ENCODE assay signal across 1 cellular context in the genomic region with DNA sequence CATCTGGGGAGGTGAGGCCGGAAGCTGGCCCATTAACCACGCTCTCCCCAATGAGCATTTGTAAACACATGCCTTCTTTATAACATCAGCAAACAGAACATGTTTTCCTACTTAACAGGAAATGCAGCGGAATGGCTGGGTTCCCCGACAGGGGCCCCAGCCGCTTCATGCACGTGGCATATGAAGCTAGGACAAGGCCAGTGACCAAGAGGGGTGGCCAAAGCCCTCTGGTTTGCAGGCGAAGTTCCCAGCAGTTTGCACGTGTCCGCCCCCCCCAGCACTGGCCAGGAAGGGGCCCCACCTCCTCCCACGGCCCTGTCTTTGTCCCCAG.
TF ChIP-seq lines count a peak whose summit lies in the region.

No MANE protein-coding gene starts in this region.

TF ChIP-seq in HepG2, 621 proteins besides CTCF, POLR2A, EP300 and RAD21 (continued from another document and continues in another):
- TF ChIP-seq, protein P1, sequence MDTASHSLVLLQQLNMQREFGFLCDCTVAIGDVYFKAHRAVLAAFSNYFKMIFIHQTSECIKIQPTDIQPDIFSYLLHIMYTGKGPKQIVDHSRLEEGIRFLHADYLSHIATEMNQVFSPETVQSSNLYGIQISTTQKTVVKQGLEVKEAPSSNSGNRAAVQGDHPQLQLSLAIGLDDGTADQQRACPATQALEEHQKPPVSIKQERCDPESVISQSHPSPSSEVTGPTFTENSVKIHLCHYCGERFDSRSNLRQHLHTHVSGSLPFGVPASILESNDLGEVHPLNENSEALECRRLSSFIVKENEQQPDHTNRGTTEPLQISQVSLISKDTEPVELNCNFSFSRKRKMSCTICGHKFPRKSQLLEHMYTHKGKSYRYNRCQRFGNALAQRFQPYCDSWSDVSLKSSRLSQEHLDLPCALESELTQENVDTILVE (CRISPR knock-in tag; IDR thresholded peaks at IDR 0.05), result peak; percentile 79; the same call in 1 of the 2 replicates
- peak; percentile 77 for TF ChIP-seq ZFY (CRISPR knock-in tag; IDR thresholded peaks at IDR 0.05)
- TF ChIP-seq HES4 (CRISPR knock-in tag; IDR thresholded peaks at IDR 0.05; ENCODE audit: borderline replicate concordance), result peak; percentile 52; the same call in 1 of the 2 replicates
- peak; percentile 86 for TF ChIP-seq HDAC2 (CRISPR knock-in tag; IDR thresholded peaks at IDR 0.05)
- no peak; the same call in 1 of the 2 replicates for TF ChIP-seq NR2F2 (IDR thresholded peaks at IDR 0.05; ENCODE audit: borderline replicate concordance, low read depth)
- no peak for TF ChIP-seq RBFOX2 (IDR thresholded peaks at IDR 0.05; ENCODE audit: low read depth, low read length)
- TF ChIP-seq ZSCAN30 (CRISPR knock-in tag; IDR thresholded peaks at IDR 0.05), result no peak
- TF ChIP-seq ZBTB7A (CRISPR knock-in tag; IDR thresholded peaks at IDR 0.05), result peak; percentile 69; the same call in 1 of the 2 replicates
- peak; percentile 36; the same call in 1 of the 2 replicates for TF ChIP-seq PHF20 (CRISPR knock-in tag; IDR thresholded peaks at IDR 0.05)
- no peak for TF ChIP-seq PHF5A (CRISPR knock-in tag; IDR thresholded peaks at IDR 0.05; ENCODE audit: low read depth, unreplicated experiment)
- no peak; the same call in 1 of the 2 replicates for TF ChIP-seq HNF1A (IDR thresholded peaks at IDR 0.05; ENCODE audit: low read depth)
- peak; percentile 47; the same call in 1 of the 2 replicates for TF ChIP-seq HNF1A (CRISPR knock-in tag; IDR thresholded peaks at IDR 0.05; ENCODE audit: borderline replicate concordance)
- peak; percentile 48; the same call in 1 of the 2 replicates for TF ChIP-seq DMAP1 (CRISPR knock-in tag; IDR thresholded peaks at IDR 0.05)
- TF ChIP-seq ZNF616 (CRISPR knock-in tag; IDR thresholded peaks at IDR 0.05; ENCODE audit: low read depth), result 0 out of 2 replicates have a peak, but pooled peaks have one; percentile 52
- TF ChIP-seq RCOR2 (CRISPR knock-in tag; IDR thresholded peaks at IDR 0.05), result no peak
- TF ChIP-seq ZNF547 (CRISPR knock-in tag; IDR thresholded peaks at IDR 0.05), result no peak; the same call in 1 of the 2 replicates
- no peak for TF ChIP-seq ISX (CRISPR knock-in tag; conservative IDR thresholded peaks at IDR 0.05)
- peak; percentile 59; the same call in 1 of the 2 replicates for TF ChIP-seq ZBTB7B (CRISPR knock-in tag; IDR thresholded peaks at IDR 0.05)
- TF ChIP-seq, protein P2, sequence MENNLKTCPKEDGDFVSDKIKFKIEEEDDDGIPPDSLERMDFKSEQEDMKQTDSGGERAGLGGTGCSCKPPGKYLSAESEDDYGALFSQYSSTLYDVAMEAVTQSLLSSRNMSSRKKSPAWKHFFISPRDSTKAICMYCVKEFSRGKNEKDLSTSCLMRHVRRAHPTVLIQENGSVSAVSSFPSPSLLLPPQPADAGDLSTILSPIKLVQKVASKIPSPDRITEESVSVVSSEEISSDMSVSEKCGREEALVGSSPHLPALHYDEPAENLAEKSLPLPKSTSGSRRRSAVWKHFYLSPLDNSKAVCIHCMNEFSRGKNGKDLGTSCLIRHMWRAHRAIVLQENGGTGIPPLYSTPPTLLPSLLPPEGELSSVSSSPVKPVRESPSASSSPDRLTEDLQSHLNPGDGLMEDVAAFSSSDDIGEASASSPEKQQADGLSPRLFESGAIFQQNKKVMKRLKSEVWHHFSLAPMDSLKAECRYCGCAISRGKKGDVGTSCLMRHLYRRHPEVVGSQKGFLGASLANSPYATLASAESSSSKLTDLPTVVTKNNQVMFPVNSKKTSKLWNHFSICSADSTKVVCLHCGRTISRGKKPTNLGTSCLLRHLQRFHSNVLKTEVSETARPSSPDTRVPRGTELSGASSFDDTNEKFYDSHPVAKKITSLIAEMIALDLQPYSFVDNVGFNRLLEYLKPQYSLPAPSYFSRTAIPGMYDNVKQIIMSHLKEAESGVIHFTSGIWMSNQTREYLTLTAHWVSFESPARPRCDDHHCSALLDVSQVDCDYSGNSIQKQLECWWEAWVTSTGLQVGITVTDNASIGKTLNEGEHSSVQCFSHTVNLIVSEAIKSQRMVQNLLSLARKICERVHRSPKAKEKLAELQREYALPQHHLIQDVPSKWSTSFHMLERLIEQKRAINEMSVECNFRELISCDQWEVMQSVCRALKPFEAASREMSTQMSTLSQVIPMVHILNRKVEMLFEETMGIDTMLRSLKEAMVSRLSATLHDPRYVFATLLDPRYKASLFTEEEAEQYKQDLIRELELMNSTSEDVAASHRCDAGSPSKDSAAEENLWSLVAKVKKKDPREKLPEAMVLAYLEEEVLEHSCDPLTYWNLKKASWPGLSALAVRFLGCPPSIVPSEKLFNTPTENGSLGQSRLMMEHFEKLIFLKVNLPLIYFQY (CRISPR knock-in tag; IDR thresholded peaks at IDR 0.05; ENCODE audit: borderline replicate concordance), result peak; percentile 34; the same call in 1 of the 2 replicates
- TF ChIP-seq ZNF160 (CRISPR knock-in tag; IDR thresholded peaks at IDR 0.05), result peak; percentile 38; the same call in 1 of the 2 replicates
- no peak for TF ChIP-seq PTBP1 (IDR thresholded peaks at IDR 0.05; ENCODE audit: low read depth, low read length, poor library complexity, severe bottlenecking)
- 0 out of 2 replicates have a peak, but pooled peaks have one; percentile 36 for TF ChIP-seq SIN3A (IDR thresholded peaks at IDR 0.05; ENCODE audit: borderline replicate concordance, low read depth, low read length)
- TF ChIP-seq MAFK (conservative IDR thresholded peaks at IDR 0.05 in 1 of 2, IDR thresholded peaks at IDR 0.05 in 1 of 2; ENCODE audit: low read length in 2 of 2), result no peak
- TF ChIP-seq ERF (CRISPR knock-in tag; IDR thresholded peaks at IDR 0.05), result peak; percentile 98
- TF ChIP-seq ZNF879 (CRISPR knock-in tag; IDR thresholded peaks at IDR 0.05), result peak; percentile 63; the same call in 1 of the 2 replicates
- TF ChIP-seq EED (CRISPR knock-in tag; IDR thresholded peaks at IDR 0.05), result no peak
- peak; percentile 54; the same call in 1 of the 2 replicates for TF ChIP-seq REPIN1 (CRISPR knock-in tag; IDR thresholded peaks at IDR 0.05; ENCODE audit: borderline replicate concordance, low read depth)
- TF ChIP-seq, protein P3, sequence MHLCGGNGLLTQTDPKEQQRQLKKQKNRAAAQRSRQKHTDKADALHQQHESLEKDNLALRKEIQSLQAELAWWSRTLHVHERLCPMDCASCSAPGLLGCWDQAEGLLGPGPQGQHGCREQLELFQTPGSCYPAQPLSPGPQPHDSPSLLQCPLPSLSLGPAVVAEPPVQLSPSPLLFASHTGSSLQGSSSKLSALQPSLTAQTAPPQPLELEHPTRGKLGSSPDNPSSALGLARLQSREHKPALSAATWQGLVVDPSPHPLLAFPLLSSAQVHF (CRISPR knock-in tag; IDR thresholded peaks at IDR 0.05), result peak; percentile 64; the same call in 1 of the 2 replicates
- TF ChIP-seq PHF8 (CRISPR knock-in tag; IDR thresholded peaks at IDR 0.05), result no peak
- TF ChIP-seq HNF1B (CRISPR knock-in tag; IDR thresholded peaks at IDR 0.05), result peak; percentile 88
- no peak for TF ChIP-seq HNRNPL (IDR thresholded peaks at IDR 0.05; ENCODE audit: low read depth, low read length)
- TF ChIP-seq MYC (CRISPR knock-in tag; IDR thresholded peaks at IDR 0.05; ENCODE audit: borderline replicate concordance), result peak; percentile 93
- TF ChIP-seq, protein P4, sequence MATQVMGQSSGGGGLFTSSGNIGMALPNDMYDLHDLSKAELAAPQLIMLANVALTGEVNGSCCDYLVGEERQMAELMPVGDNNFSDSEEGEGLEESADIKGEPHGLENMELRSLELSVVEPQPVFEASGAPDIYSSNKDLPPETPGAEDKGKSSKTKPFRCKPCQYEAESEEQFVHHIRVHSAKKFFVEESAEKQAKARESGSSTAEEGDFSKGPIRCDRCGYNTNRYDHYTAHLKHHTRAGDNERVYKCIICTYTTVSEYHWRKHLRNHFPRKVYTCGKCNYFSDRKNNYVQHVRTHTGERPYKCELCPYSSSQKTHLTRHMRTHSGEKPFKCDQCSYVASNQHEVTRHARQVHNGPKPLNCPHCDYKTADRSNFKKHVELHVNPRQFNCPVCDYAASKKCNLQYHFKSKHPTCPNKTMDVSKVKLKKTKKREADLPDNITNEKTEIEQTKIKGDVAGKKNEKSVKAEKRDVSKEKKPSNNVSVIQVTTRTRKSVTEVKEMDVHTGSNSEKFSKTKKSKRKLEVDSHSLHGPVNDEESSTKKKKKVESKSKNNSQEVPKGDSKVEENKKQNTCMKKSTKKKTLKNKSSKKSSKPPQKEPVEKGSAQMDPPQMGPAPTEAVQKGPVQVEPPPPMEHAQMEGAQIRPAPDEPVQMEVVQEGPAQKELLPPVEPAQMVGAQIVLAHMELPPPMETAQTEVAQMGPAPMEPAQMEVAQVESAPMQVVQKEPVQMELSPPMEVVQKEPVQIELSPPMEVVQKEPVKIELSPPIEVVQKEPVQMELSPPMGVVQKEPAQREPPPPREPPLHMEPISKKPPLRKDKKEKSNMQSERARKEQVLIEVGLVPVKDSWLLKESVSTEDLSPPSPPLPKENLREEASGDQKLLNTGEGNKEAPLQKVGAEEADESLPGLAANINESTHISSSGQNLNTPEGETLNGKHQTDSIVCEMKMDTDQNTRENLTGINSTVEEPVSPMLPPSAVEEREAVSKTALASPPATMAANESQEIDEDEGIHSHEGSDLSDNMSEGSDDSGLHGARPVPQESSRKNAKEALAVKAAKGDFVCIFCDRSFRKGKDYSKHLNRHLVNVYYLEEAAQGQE (IDR thresholded peaks at IDR 0.05; ENCODE audit: borderline replicate concordance in 1 of 2, low read depth in 1 of 2, low read length in 2 of 2), result no peak
- peak; percentile 97 for TF ChIP-seq ZNF878 (CRISPR knock-in tag; IDR thresholded peaks at IDR 0.05)
- TF ChIP-seq HOMEZ (CRISPR knock-in tag; IDR thresholded peaks at IDR 0.05; ENCODE audit: low read depth), result peak; percentile 52
- TF ChIP-seq NFE2L1 (CRISPR knock-in tag; IDR thresholded peaks at IDR 0.05; ENCODE audit: borderline replicate concordance), result no peak
- TF ChIP-seq FLYWCH1 (CRISPR knock-in tag; IDR thresholded peaks at IDR 0.05), result no peak
- no peak for TF ChIP-seq KLF12 (CRISPR knock-in tag; IDR thresholded peaks at IDR 0.05; ENCODE audit: borderline replicate concordance)
- peak; percentile 85; the same call in 1 of the 2 replicates for TF ChIP-seq ZFP37 (CRISPR knock-in tag; IDR thresholded peaks at IDR 0.05; ENCODE audit: borderline replicate concordance)
- peak; percentile 84 for TF ChIP-seq MLX (CRISPR knock-in tag; IDR thresholded peaks at IDR 0.05)
- TF ChIP-seq GFI1 (CRISPR knock-in tag; IDR thresholded peaks at IDR 0.05; ENCODE audit: borderline replicate concordance), result no peak
- TF ChIP-seq, protein P5, sequence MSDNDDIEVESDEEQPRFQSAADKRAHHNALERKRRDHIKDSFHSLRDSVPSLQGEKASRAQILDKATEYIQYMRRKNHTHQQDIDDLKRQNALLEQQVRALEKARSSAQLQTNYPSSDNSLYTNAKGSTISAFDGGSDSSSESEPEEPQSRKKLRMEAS (IDR thresholded peaks at IDR 0.05), result peak; percentile 97
- TF ChIP-seq MIER3 (CRISPR knock-in tag; IDR thresholded peaks at IDR 0.05; ENCODE audit: borderline replicate concordance), result peak; percentile 81; the same call in 1 of the 2 replicates
- TF ChIP-seq ZNF350 (CRISPR knock-in tag; IDR thresholded peaks at IDR 0.05; ENCODE audit: borderline replicate concordance, low read depth), result peak; percentile 78; the same call in 1 of the 2 replicates
- no peak for TF ChIP-seq ZNF737 (CRISPR knock-in tag; IDR thresholded peaks at IDR 0.05; ENCODE audit: borderline replicate concordance)
